ENCODE assay signal across 8 cellular contexts in the genomic region with DNA sequence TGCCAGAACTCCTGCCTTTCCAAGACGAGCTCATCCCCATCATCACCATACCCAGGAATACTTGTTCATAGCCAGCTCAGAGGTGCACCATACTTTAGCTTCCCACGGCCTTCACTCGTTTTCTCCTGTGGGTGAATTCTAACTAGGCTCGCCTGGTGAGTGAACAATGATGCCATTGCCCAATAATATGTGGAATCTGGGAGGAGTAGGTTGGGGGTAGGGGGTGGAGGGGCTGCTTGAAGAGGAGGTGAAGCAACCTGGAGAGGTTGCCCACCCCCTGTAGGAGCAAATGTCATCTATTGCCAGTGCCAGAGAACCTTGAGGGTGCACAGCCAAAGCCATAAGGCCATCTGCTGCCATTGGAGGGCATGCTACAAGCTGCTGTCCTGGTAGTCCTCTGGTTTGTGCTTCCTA. TPM values are rescaled to one million over a fixed set of nuclear protein-coding genes. Genes with fewer than 3 reads are reported as not detected.
DNase-seq lines count a peak whose midpoint lies in the region; ATAC-seq lines count a peak whose summit lies in the region.

No MANE protein-coding gene starts in this region.

- peaks cover 22% of the 10 kb centered on the region for H3K4me1 Mint-ChIP-seq in T-helper 17 cell
- peaks cover 22% of the 10 kb centered on the region for H3K4me1 Mint-ChIP-seq in stimulated activated effector memory CD8-positive, alpha-beta T cell treated with anti-CD3 and anti-CD28 coated beads, Interleukin-12 subunit alpha, Interleukin-12 subunit beta, amount 100 ng/mL, for 72 hours

- H3K9me3 Mint-ChIP-seq in stimulated activated effector memory CD8-positive, alpha-beta T cell treated with anti-CD3 and anti-CD28 coated beads, Interleukin-12 subunit alpha, Interleukin-12 subunit beta, amount 100 ng/mL, for 72 hours, result no peaks in the 10 kb centered on the region

- no peak for ATAC-seq in T-helper 17 cell
- ATAC-seq in right cardiac atrium, result no peak
- no peak for ATAC-seq in stimulated activated effector memory CD8-positive, alpha-beta T cell treated with anti-CD3 and anti-CD28 coated beads, Interleukin-12 subunit alpha, Interleukin-12 subunit beta, amount 100 ng/mL, for 72 hours

- H3K27me3 ChIP-seq in right cardiac atrium (ENCODE audit: control insufficient read depth, insufficient read depth), result no peaks in the 10 kb centered on the region

- H3K4me3 Mint-ChIP-seq in T-helper 17 cell, result peak overlapping the region; percentile 93
- peak overlapping the region; percentile 85 for H3K4me3 Mint-ChIP-seq in stimulated activated effector memory CD8-positive, alpha-beta T cell treated with anti-CD3 and anti-CD28 coated beads, Interleukin-12 subunit alpha, Interleukin-12 subunit beta, amount 100 ng/mL, for 72 hours

- no peak overlapping the region for H3K27ac ChIP-seq in right cardiac atrium (ENCODE audit: low read length)

- 58% methylated on average over 4 of the region's 4 CpGs for WGBS in right cardiac atrium

- no peaks in the 10 kb centered on the region for H3K9me3 ChIP-seq in T-helper 17 cell (ENCODE audit: control insufficient read depth, low read length, poor library complexity, severe bottlenecking)
- H3K9me3 ChIP-seq in right cardiac atrium (ENCODE audit: control insufficient read depth, low read length), result no peaks in the 10 kb centered on the region

- H3K27ac Mint-ChIP-seq in T-helper 17 cell, result peak overlapping the region; percentile 72
- H3K27ac Mint-ChIP-seq in stimulated activated effector memory CD8-positive, alpha-beta T cell treated with anti-CD3 and anti-CD28 coated beads, Interleukin-12 subunit alpha, Interleukin-12 subunit beta, amount 100 ng/mL, for 72 hours, result peak overlapping the region; percentile 95

- peak; percentile 7 for DNase-seq in NCI-H1694 (lab: John Stamatoyannopoulos, UW)
- DNase-seq in NCI-H1694 treated with DMSO at 0.1 percent for 48 hours (lab: John Stamatoyannopoulos, UW), result no peak
- DNase-seq in T-helper 17 cell, result no peak
- no peak for DNase-seq in right cardiac atrium
- DNase-seq in stimulated activated effector memory CD8-positive, alpha-beta T cell treated with anti-CD3 and anti-CD28 coated beads, Interleukin-12 subunit alpha, Interleukin-12 subunit beta, amount 100 ng/mL, for 72 hours (ENCODE audit: low spot score in 2 of 2), result no peak
- no peak for DNase-seq in epidermal melanocyte (ENCODE audit: insufficient read length, low spot score)
- DNase-seq in central memory CD4-positive, alpha-beta T cell, result no peak
- DNase-seq in NCI-H748 (lab: John Stamatoyannopoulos, UW; ENCODE audit: unreplicated experiment), result no peak

- intact Hi-C loops in right cardiac atrium (cut with DNase I), result loop anchor here in 1 of 4 donors (10.0 kb wide), 1 partner anchor 153 kb away; no protein-coding TSS in a partner anchor

- no peaks in the 10 kb centered on the region for H3K27me3 Mint-ChIP-seq in T-helper 17 cell

- no peaks in the 10 kb centered on the region for H3K4me1 ChIP-seq in right cardiac atrium (ENCODE audit: control insufficient read depth, insufficient read depth, low read length)

- no peaks in the 10 kb centered on the region for H3K36me3 Mint-ChIP-seq in T-helper 17 cell (ENCODE audit: low read depth)
- no peaks in the 10 kb centered on the region for H3K36me3 Mint-ChIP-seq in stimulated activated effector memory CD8-positive, alpha-beta T cell treated with anti-CD3 and anti-CD28 coated beads, Interleukin-12 subunit alpha, Interleukin-12 subunit beta, amount 100 ng/mL, for 72 hours

- peak overlapping the region; percentile 99 for H3K4me3 ChIP-seq in right cardiac atrium (ENCODE audit: low read length)

RNA-seq across cellular contexts. Expression of gene ZNF445, which starts 0.6 kb away (rescaled TPM):
- total RNA-seq in T-helper 17 cell (10 to 100 TPM in 1 of 2 donors, 1 to 10 TPM in 1; 9.7 to 10.6 TPM), right cardiac atrium (10 to 100 TPM; 14.2 to 15.6 (median 14.9) TPM)
- polyA plus RNA-seq in right cardiac atrium, result 5.7 TPM
